ENCODE assay signal across 17 cellular contexts in the genomic region with DNA sequence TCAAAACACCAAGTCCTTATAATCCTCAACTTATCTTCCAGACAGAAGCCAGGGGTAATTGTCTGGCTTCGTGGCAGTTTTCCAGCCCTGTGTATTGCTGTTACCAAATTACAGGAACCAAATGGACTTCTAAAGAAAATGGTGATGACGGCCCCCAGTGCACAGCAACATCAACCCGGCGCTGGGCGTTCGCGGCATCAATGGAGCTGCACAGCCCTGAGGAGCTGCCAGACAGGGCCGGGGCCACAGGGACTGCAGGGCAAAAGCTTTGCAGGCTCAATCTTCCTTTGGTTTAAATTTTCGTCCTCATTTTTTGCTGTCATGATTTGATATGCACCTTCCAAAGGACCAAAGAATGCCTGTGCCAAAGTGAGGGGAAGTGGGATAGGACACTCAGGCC.
"Had no signal": no experiment of that assay in that cellular context is flagged by ENCODE, and none has a peak within 500 bp of the region (broad histone marks: within the 10 kb centered on the region; RNA-seq: fewer than 3 reads in every experiment).

No MANE protein-coding gene starts in this region.

- H3K27me3 ChIP-seq: brain microvascular endothelial cell, foreskin keratinocyte, transverse colon had no signal

- H3K4me1 ChIP-seq: foreskin keratinocyte, transverse colon had no signal

- DNase-seq: activated CD4-positive, alpha-beta T cell treated with anti-CD3 and anti-CD28 coated beads, Interleukin-2, amount 50 U/mL, for 48 hours; activated gamma-delta T cell treated with Interleukin-2 at 50 U/mL for 16 hours; anterior cingulate cortex; brain microvascular endothelial cell; effector memory CD4-positive, alpha-beta T cell; foreskin keratinocyte; glutamatergic neuron; immature natural killer cell; left cardiac atrium; stimulated activated CD4-positive, alpha-beta T cell treated with anti-CD3 and anti-CD28 coated beads, Interleukin-15, amount 100 ng/mL, for 24 hours; stimulated activated CD4-positive, alpha-beta T cell treated with anti-CD3 and anti-CD28 coated beads, Interleukin-4, amount 100 ng/mL, for 1 hour; stimulated activated naive CD4-positive, alpha-beta T cell; T-helper 1 cell; T1000; transverse colon had no signal

- H3K4me3 ChIP-seq: lung, transverse colon had no signal

- H3K36me3 ChIP-seq: brain microvascular endothelial cell, transverse colon had no signal

- ATAC-seq: foreskin keratinocyte, left cardiac atrium, SK-N-SH treated with all-trans-retinoic acid at 6 μM for 48 hours had no signal

- H3K27ac ChIP-seq: brain microvascular endothelial cell, foreskin keratinocyte, transverse colon had no signal

- H3K9me3 ChIP-seq: transverse colon had no signal
